In the genomic region with DNA sequence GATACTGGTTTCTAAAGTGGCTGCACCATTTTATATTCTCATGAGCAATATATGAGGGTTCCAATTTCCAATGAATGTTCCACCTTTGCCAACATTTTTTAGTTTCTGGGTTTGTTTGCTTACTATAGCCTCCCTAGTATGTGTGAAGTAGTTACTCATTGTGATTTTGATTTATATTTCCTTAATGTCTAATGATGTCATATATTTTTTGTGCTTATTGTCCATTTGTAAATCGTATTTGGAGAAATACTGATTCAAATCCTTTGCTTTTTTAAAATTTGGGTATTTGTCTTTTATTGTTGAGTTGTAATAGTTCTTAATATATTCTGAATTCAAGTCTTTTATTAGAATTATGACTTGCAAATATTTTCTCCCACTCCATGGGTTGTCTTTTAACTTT, we compare ENCODE assay signal across 6 cellular contexts.
"Had no signal": no experiment of that assay in that cellular context is flagged by ENCODE, and none has a peak within 500 bp of the region (broad histone marks: within the 10 kb centered on the region; RNA-seq: fewer than 3 reads in every experiment).

No MANE protein-coding gene starts in this region.

- H3K4me2 ChIP-seq: KMS-11 had no signal

- H3K27ac ChIP-seq: HL-60, KMS-11 had no signal

- H3K4me3 ChIP-seq: K562 had no signal

- H3K9ac ChIP-seq: KMS-11 had no signal

- DNase-seq: KBM-7, KG1 had no signal

- ATAC-seq: K562 had no signal

- FAIRE-seq: HTR-8/SVneo, K562 had no signal
